Comparison of ENCODE assay signal across 8 cellular contexts in the genomic region with DNA sequence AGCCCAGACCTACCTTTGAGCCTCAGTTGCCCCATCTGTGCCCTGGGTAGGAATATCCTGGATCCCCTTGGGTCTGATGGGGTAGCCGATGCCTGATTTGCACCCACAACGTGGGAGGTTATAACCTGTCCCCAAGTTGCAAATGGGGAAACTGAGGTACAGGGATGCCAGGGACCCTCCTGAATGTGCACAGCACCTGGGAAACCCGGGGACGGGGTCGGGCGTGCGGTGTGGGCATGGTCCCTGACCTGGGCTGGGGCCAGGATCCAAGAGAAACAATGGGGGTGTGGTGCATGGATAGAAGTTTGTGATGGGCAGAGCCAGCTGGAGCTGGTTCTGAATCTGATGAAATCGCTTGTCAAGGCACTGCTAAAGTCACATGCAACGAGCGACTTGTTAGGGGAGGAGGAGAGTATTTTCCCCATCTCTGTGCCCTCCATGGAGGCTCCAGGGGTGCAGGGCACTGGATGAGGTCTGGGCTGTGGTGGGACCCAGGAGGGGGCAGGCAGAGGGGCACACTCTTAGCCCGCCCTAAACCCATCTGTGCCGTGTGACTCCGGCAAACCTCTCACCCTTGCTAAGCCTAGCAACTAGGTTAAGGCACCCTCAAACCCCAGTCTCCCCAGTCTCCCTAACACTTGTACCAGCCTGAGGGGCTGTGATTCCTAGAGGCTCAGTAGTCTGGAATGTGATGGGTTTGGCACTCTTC. TPM values are rescaled to one million over a fixed set of nuclear protein-coding genes. Genes with fewer than 3 reads are reported as not detected.
DNase-seq lines count a peak whose midpoint lies in the region; ATAC-seq and TF ChIP-seq lines count a peak whose summit lies in the region.
"Had no signal": no experiment of that assay in that cellular context is flagged by ENCODE, and none has a peak within 500 bp of the region (broad histone marks: within the 10 kb centered on the region; RNA-seq: fewer than 3 reads in every experiment).

No MANE protein-coding gene starts in this region.

- H2AK5ac ChIP-seq in mesenchymal stem cell (ENCODE audit: low read length, severe bottlenecking), result peak overlapping the region; percentile 89

- no peaks in the 10 kb centered on the region for H3K36me3 ChIP-seq in CD4-positive, CD25-positive, alpha-beta regulatory T cell (ENCODE audit: control insufficient read depth, insufficient read depth, low read length)
- H3K36me3 ChIP-seq in mesenchymal stem cell (ENCODE audit: control insufficient read depth in 1 of 2, insufficient read depth in 2 of 2, low read depth in 1 of 2, low read length in 2 of 2), result peaks cover 16 to 40% of the 10 kb centered on the region in 2 experiments

- peak overlapping the region; percentile 51 for H3K4me2 ChIP-seq in mesenchymal stem cell (ENCODE audit: low read length, poor library complexity, severe bottlenecking)

- peak overlapping the region in 2 of 3 donors; percentile 9 to 58 for H3K27ac Mint-ChIP-seq in CD4-positive, CD25-positive, alpha-beta regulatory T cell
- H3K27ac Mint-ChIP-seq in activated naive CD8-positive, alpha-beta T cell treated with anti-CD3 and anti-CD28 coated beads, Interleukin-2, amount 50 U/mL, for 24 hours, result no peak overlapping the region

- H3K36me3 Mint-ChIP-seq in CD4-positive, CD25-positive, alpha-beta regulatory T cell, result no peaks in the 10 kb centered on the region
- H3K36me3 Mint-ChIP-seq in activated naive CD8-positive, alpha-beta T cell treated with anti-CD3 and anti-CD28 coated beads, Interleukin-2, amount 50 U/mL, for 24 hours (ENCODE audit: low read depth), result no peaks in the 10 kb centered on the region

- H4K91ac ChIP-seq in mesenchymal stem cell (ENCODE audit: low read length), result peak overlapping the region; percentile 90

- peak overlapping the region; percentile 97 for H2BK15ac ChIP-seq in mesenchymal stem cell (ENCODE audit: low read depth, poor library complexity, severe bottlenecking)

- CTCF ChIA-PET in HEK293T (lab: Yijun Ruan, JAX), result interaction anchor here (1.2 to 1.7 kb wide), 4 partner anchors 24 to 162 kb away, joined by 3 to 5 read pairs (median 4); no protein-coding TSS in a partner anchor

- H3K9me3 ChIP-seq in CD4-positive, CD25-positive, alpha-beta regulatory T cell (ENCODE audit: control insufficient read depth in 2 of 2, low read length in 2 of 2), result no peaks in the 10 kb centered on the region
- no peaks in the 10 kb centered on the region for H3K9me3 ChIP-seq in mesenchymal stem cell (ENCODE audit: control insufficient read depth, low read length)

- TF ChIP-seq CTCF in VCaP (conservative IDR thresholded peaks at IDR 0.05), result no peak

- H3K79me1 ChIP-seq in mesenchymal stem cell (replicated peaks; ENCODE audit: low read length, poor library complexity, severe bottlenecking), result no peaks in the 10 kb centered on the region

- peak overlapping the region in 1 of 2 experiments; percentile 85 for H3K23ac ChIP-seq in mesenchymal stem cell (ENCODE audit: low read length in 2 of 2)

- ATAC-seq in CD4-positive, CD25-positive, alpha-beta regulatory T cell (ENCODE audit: low read depth in 2 of 2), result no peak
- no peak for ATAC-seq in activated naive CD8-positive, alpha-beta T cell treated with anti-CD3 and anti-CD28 coated beads, Interleukin-2, amount 50 U/mL, for 24 hours

- H2BK120ac ChIP-seq in mesenchymal stem cell (ENCODE audit: low read depth, low read length), result peak overlapping the region; percentile 39

- H3K27me3 ChIP-seq in CD4-positive, CD25-positive, alpha-beta regulatory T cell (ENCODE audit: control insufficient read depth, insufficient read depth, low read length), result peaks cover 11% of the 10 kb centered on the region
- no peaks in the 10 kb centered on the region for H3K27me3 ChIP-seq in mesenchymal stem cell (ENCODE audit: control insufficient read depth in 1 of 2, insufficient read depth in 1 of 2, low read length in 2 of 2)

- peaks cover 69% of the 10 kb centered on the region for H3K27me3 Mint-ChIP-seq in CD4-positive, CD25-positive, alpha-beta regulatory T cell
- H3K27me3 Mint-ChIP-seq in activated naive CD8-positive, alpha-beta T cell treated with anti-CD3 and anti-CD28 coated beads, Interleukin-2, amount 50 U/mL, for 24 hours, result peaks cover 61% of the 10 kb centered on the region

- no peak overlapping the region for H3K4me3 ChIP-seq in CD4-positive, CD25-positive, alpha-beta regulatory T cell (ENCODE audit: low read depth, low read length)
- H3K4me3 ChIP-seq in mesenchymal stem cell (ENCODE audit: insufficient read depth in 1 of 2, low read depth in 1 of 2, low read length in 2 of 2), result peak overlapping the region; percentile 56 to 78

- POLR2A ChIA-PET in HEK293T (lab: Yijun Ruan, JAX), result no interaction called here

- H3K4me1 Mint-ChIP-seq in CD4-positive, CD25-positive, alpha-beta regulatory T cell, result peaks cover 0 to 14% (median 4%) of the 10 kb centered on the region in 4 donors
- H3K4me1 Mint-ChIP-seq in activated naive CD8-positive, alpha-beta T cell treated with anti-CD3 and anti-CD28 coated beads, Interleukin-2, amount 50 U/mL, for 24 hours, result peaks cover 8% of the 10 kb centered on the region

- peaks cover 11% of the 10 kb centered on the region for H3K4me1 ChIP-seq in CD4-positive, CD25-positive, alpha-beta regulatory T cell (ENCODE audit: control insufficient read depth, insufficient read depth, low read length, poor library complexity, severe bottlenecking)
- peaks cover 36% of the 10 kb centered on the region for H3K4me1 ChIP-seq in mesenchymal stem cell (ENCODE audit: control insufficient read depth, insufficient read depth, low read depth, low read length)

- no peaks in the 10 kb centered on the region for H3K9me3 Mint-ChIP-seq in CD4-positive, CD25-positive, alpha-beta regulatory T cell
- H3K9me3 Mint-ChIP-seq in activated naive CD8-positive, alpha-beta T cell treated with anti-CD3 and anti-CD28 coated beads, Interleukin-2, amount 50 U/mL, for 24 hours, result no peaks in the 10 kb centered on the region

- peak overlapping the region; percentile 59 for H4K8ac ChIP-seq in mesenchymal stem cell (ENCODE audit: low read length)

- H2BK12ac ChIP-seq in mesenchymal stem cell (ENCODE audit: low read length in 2 of 2), result peak overlapping the region; percentile 85 to 90

- H3K9ac ChIP-seq in mesenchymal stem cell (ENCODE audit: low read length), result peak overlapping the region; percentile 91

- peak overlapping the region; percentile 82 to 90 for H3K18ac ChIP-seq in mesenchymal stem cell (ENCODE audit: low read depth in 1 of 2, low read length in 2 of 2)

- WGBS in mesenchymal stem cell, result 90% methylated on average over 11 of the region's 13 CpGs

- H3K27ac ChIP-seq in CD4-positive, CD25-positive, alpha-beta regulatory T cell (ENCODE audit: insufficient read depth, low read length, poor library complexity, severe bottlenecking), result no peak overlapping the region
- H3K27ac ChIP-seq in VCaP (peak overlapping the region; percentile 51), mesenchymal stem cell (ENCODE audit: low read length, poor library complexity, severe bottlenecking) (peak overlapping the region; percentile 81)

- H3K4ac ChIP-seq in mesenchymal stem cell (ENCODE audit: low read depth in 1 of 2, low read length in 2 of 2), result peak overlapping the region; percentile 39 to 86

- H3K4me3 Mint-ChIP-seq in CD4-positive, CD25-positive, alpha-beta regulatory T cell, result peak overlapping the region in 1 of 4 donors; percentile 27
- H3K4me3 Mint-ChIP-seq in activated naive CD8-positive, alpha-beta T cell treated with anti-CD3 and anti-CD28 coated beads, Interleukin-2, amount 50 U/mL, for 24 hours, result no peak overlapping the region

- no peak overlapping the region for H2BK5ac ChIP-seq in mesenchymal stem cell (ENCODE audit: low read depth, low read length, poor library complexity, severe bottlenecking)

- no peak for DNase-seq in CD4-positive, CD25-positive, alpha-beta regulatory T cell
- DNase-seq in mesenchymal stem cell (peak; percentile 58), NCI-H524 treated with DMSO at 0.1 percent for 48 hours (lab: John Stamatoyannopoulos, UW) (no peak), HEK293T (ENCODE audit: extremely low spot score) (no peak)
- DNase-seq in activated naive CD8-positive, alpha-beta T cell treated with anti-CD3 and anti-CD28 coated beads, Interleukin-2, amount 50 U/mL, for 24 hours, result no peak

- H3K14ac ChIP-seq in mesenchymal stem cell (ENCODE audit: low read length in 2 of 2), result peak overlapping the region in 1 of 2 experiments; percentile 89

- H2AFZ ChIP-seq in mesenchymal stem cell (ENCODE audit: low read depth, low read length), result peak overlapping the region; percentile 36

TF ChIP-seq in HEK293T, 16 proteins besides CTCF, POLR2A, EP300 and RAD21 (continues in another document):
- TF ChIP-seq FOXA1 (IDR thresholded peaks at IDR 0.05) (no peak), FOXK2 (IDR thresholded peaks at IDR 0.05) (no peak), FOXM1 (IDR thresholded peaks at IDR 0.05; ENCODE audit: borderline replicate concordance) (no peak), SP1 (IDR thresholded peaks at IDR 0.05) (no peak), CTBP1 (IDR thresholded peaks at IDR 0.05; ENCODE audit: borderline replicate concordance) (no peak), TARDBP (IDR thresholded peaks at IDR 0.05) (no peak), L3MBTL2 (conservative IDR thresholded peaks at IDR 0.05) (no peak), NFRKB (IDR thresholded peaks at IDR 0.05) (no peak), BHLHE40 (IDR thresholded peaks at IDR 0.05; ENCODE audit: borderline replicate concordance) (no peak)

RNA-seq across cellular contexts. Expression of a gene that starts 0.7 kb away (rescaled TPM):
- total RNA-seq in CD4-positive, CD25-positive, alpha-beta regulatory T cell, result not detected
- not detected for polyA plus RNA-seq in CD4-positive, CD25-positive, alpha-beta regulatory T cell
- 355 TPM for polyA plus RNA-seq in mesenchymal stem cell (2013, experiment 1 of 2)
- 348 TPM for polyA plus RNA-seq in mesenchymal stem cell (2013, experiment 2 of 2)

RNA-seq across cellular contexts. Expression of a gene that starts 10.7 kb away (rescaled TPM):
- not detected for total RNA-seq in CD4-positive, CD25-positive, alpha-beta regulatory T cell
- under 1 TPM in 3 of 4 donors, not detected in 1; 0.09 to 0.79 (median 0.25) TPM for polyA plus RNA-seq in CD4-positive, CD25-positive, alpha-beta regulatory T cell
- 1.0 TPM for polyA plus RNA-seq in mesenchymal stem cell (2013, experiment 1 of 2)
- 1.1 TPM for polyA plus RNA-seq in mesenchymal stem cell (2013, experiment 2 of 2)
- total RNA-seq: dermis microvascular lymphatic vessel endothelial cell; T-helper 1 cell treated with Interleukin-12 subunit alpha and Interleukin-12 subunit beta and Interleukin-4 antibody, amounts not matched to agents 30 ng/mL and 1 ng/mL, for 36 hours had no signal

RNA-seq across cellular contexts. Expression of a gene that starts 32.5 kb away (rescaled TPM):
- 97.9 TPM for total RNA-seq in CD4-positive, CD25-positive, alpha-beta regulatory T cell
- polyA plus RNA-seq in CD4-positive, CD25-positive, alpha-beta regulatory T cell, result 10 to 100 TPM; 47.3 to 84.0 (median 65.6) TPM
- 88.5 TPM for polyA plus RNA-seq in mesenchymal stem cell (2013, experiment 1 of 2)
- polyA plus RNA-seq in mesenchymal stem cell (2013, experiment 2 of 2), result 97.4 TPM

RNA-seq across cellular contexts. Expression of a gene that starts 46.3 kb away (rescaled TPM):
- total RNA-seq in CD4-positive, CD25-positive, alpha-beta regulatory T cell, result 39.4 TPM
- polyA plus RNA-seq in CD4-positive, CD25-positive, alpha-beta regulatory T cell, result 1 to 10 TPM; 6.7 to 8.7 (median 8.2) TPM
- 69.3 TPM for polyA plus RNA-seq in mesenchymal stem cell (2013, experiment 1 of 2)
- 64.4 TPM for polyA plus RNA-seq in mesenchymal stem cell (2013, experiment 2 of 2)

RNA-seq across cellular contexts. Expression of a gene that starts 51.2 kb away (rescaled TPM):
- total RNA-seq in CD4-positive, CD25-positive, alpha-beta regulatory T cell, result 26.2 TPM
- polyA plus RNA-seq in CD4-positive, CD25-positive, alpha-beta regulatory T cell, result 10 to 100 TPM; 11.3 to 26.0 (median 21.4) TPM
- polyA plus RNA-seq in mesenchymal stem cell (2013, experiment 1 of 2), result 83.2 TPM
- 85.1 TPM for polyA plus RNA-seq in mesenchymal stem cell (2013, experiment 2 of 2)
